8 cellular contexts compared by ENCODE assay signal in genomic region chr1:120232834-120233660, GRCh38. TPM values are rescaled to one million over a fixed set of nuclear protein-coding genes. Genes with fewer than 3 reads are reported as not detected.
DNase-seq lines count a peak whose midpoint lies in the region; ATAC-seq, FAIRE-seq and TF ChIP-seq lines count a peak whose summit lies in the region.
"Not testable (repeated sequence)": the region's sequence is repeated elsewhere in the genome, so short reads cannot be mapped to it uniquely, and the experiment has no call there.

No MANE protein-coding gene starts in this region.

- H3K27ac ChIP-seq in pancreas; aorta (ENCODE audit: low read depth in 1 of 2, low read length in 2 of 2): not testable (repeated sequence)

- H3K27me3 Mint-ChIP-seq in T-cell; activated naive CD8-positive, alpha-beta T cell treated with anti-CD3 and anti-CD28 coated beads, Interleukin-2, amount 10 ng/mL, durations not matched to agents 7 days and 5 days: not testable (repeated sequence)

- POLR2A ChIA-PET in T-cell (lab: Charles Lee); activated naive CD8-positive, alpha-beta T cell treated with anti-CD3 and anti-CD28 coated beads, Interleukin-2, amount 10 ng/mL, durations not matched to agents 7 days and 5 days (lab: Charles Lee): not testable (repeated sequence)

- H3K36me3 ChIP-seq in pancreas; aorta (ENCODE audit: control insufficient read depth in 1 of 2, insufficient read depth in 2 of 2, low read length in 1 of 2): not testable (repeated sequence)

- not testable (repeated sequence) for H3K9me3 ChIP-seq in pancreas; aorta (ENCODE audit: control insufficient read depth, low read length)

- H3K4me3 ChIP-seq in fibroblast of pulmonary artery (replicated peaks; ENCODE audit: low read depth, low read length), result peak overlapping the region; percentile 36
- H3K4me3 ChIP-seq in pancreas, result peak overlapping the region in 1 of 4 donors; percentile 14
- peak overlapping the region in 1 of 2 donors; percentile 20 for H3K4me3 ChIP-seq in aorta (ENCODE audit: low read length in 2 of 2)

- H3K27ac Mint-ChIP-seq in T-cell; activated naive CD8-positive, alpha-beta T cell treated with anti-CD3 and anti-CD28 coated beads, Interleukin-2, amount 10 ng/mL, durations not matched to agents 7 days and 5 days: not testable (repeated sequence)

- ATAC-seq in GM18868 (IDR thresholded peaks at IDR 0.05; ENCODE audit: unreplicated experiment) (peak; percentile 85), HG02759 (IDR thresholded peaks at IDR 0.05; ENCODE audit: unreplicated experiment) (peak; percentile 87), T-cell (replicated peaks in 1 of 4) (peak; percentile 98 to 100 (median 98)), left lobe of liver (peak; percentile 99), pancreas (peak; percentile 97 to 99 (median 99)), aorta (ENCODE audit: low FRiP score) (peak; percentile 98)
- peak; percentile 95 for ATAC-seq in activated naive CD8-positive, alpha-beta T cell treated with anti-CD3 and anti-CD28 coated beads, Interleukin-2, amount 10 ng/mL, durations not matched to agents 7 days and 5 days (ENCODE audit: low read depth)

- H3K27me3 ChIP-seq in pancreas; aorta (ENCODE audit: control insufficient read depth in 1 of 2, insufficient read depth in 2 of 2, low read length in 1 of 2): not testable (repeated sequence)

- intact Hi-C loops in pancreas (cut with DNase I); aorta (cut with DNase I): not testable (repeated sequence)

- not testable (repeated sequence) for H3K4me3 Mint-ChIP-seq in T-cell; activated naive CD8-positive, alpha-beta T cell treated with anti-CD3 and anti-CD28 coated beads, Interleukin-2, amount 10 ng/mL, durations not matched to agents 7 days and 5 days

- CTCF ChIA-PET in T-cell (lab: Charles Lee), result not testable (repeated sequence)

- H3K4me1 Mint-ChIP-seq in T-cell; activated naive CD8-positive, alpha-beta T cell treated with anti-CD3 and anti-CD28 coated beads, Interleukin-2, amount 10 ng/mL, durations not matched to agents 7 days and 5 days: not testable (repeated sequence)

- H3K36me3 Mint-ChIP-seq in T-cell; activated naive CD8-positive, alpha-beta T cell treated with anti-CD3 and anti-CD28 coated beads, Interleukin-2, amount 10 ng/mL, durations not matched to agents 7 days and 5 days: not testable (repeated sequence)

- 2% methylated on average over 19 of the region's 53 CpGs; no CpG with 5 or more reads in 1 of the 2 donors for WGBS in pancreas, 2 donors
- 1% methylated on average over 15 of the region's 53 CpGs; no CpG with 5 or more reads in 1 of the 2 donors for WGBS in aorta, 2 donors

- not testable (repeated sequence) for TF ChIP-seq CTCF in fibroblast of pulmonary artery (IDR thresholded peaks at IDR 0.05; ENCODE audit: low read length, missing control alignments); pancreas (IDR thresholded peaks at IDR 0.05)

- not testable (repeated sequence) for H3K4me1 ChIP-seq in pancreas; aorta (ENCODE audit: control insufficient read depth in 1 of 2, insufficient read depth in 2 of 2, low read length in 2 of 2)

- H3K9me3 Mint-ChIP-seq in T-cell; activated naive CD8-positive, alpha-beta T cell treated with anti-CD3 and anti-CD28 coated beads, Interleukin-2, amount 10 ng/mL, durations not matched to agents 7 days and 5 days: not testable (repeated sequence)

- DNase-seq in T-cell, result peak in 1 of 34 experiments; percentile 1
- peak; percentile 27 for DNase-seq in activated naive CD8-positive, alpha-beta T cell treated with anti-CD3 and anti-CD28 coated beads, Interleukin-2, amount 10 ng/mL, durations not matched to agents 7 days and 5 days
- DNase-seq in fibroblast of pulmonary artery (ENCODE audit: low read depth); left lobe of liver (ENCODE audit: low spot score); pancreas; aorta: not testable (repeated sequence)

- not testable (repeated sequence) for FAIRE-seq in pancreas (lab: Jason Lieb, UNC)

RNA-seq across cellular contexts. Expression of gene SEC22B, which starts 56.7 kb away (rescaled TPM):
- 10 to 100 TPM; 29.8 to 33.9 (median 31.2) TPM for total RNA-seq in T-cell
- 10 to 100 TPM; 29.4 to 32.0 TPM for total RNA-seq in activated naive CD8-positive, alpha-beta T cell treated with anti-CD3 and anti-CD28 coated beads, Interleukin-2, amount 10 ng/mL, durations not matched to agents 7 days and 5 days
- 18.5 TPM for total RNA-seq in left lobe of liver
- total RNA-seq in pancreas, result 10 to 100 TPM; 12.0 to 18.0 (median 15.2) TPM
- 10 to 100 TPM; 11.6 to 17.8 TPM for polyA plus RNA-seq in pancreas
- total RNA-seq in aorta, result 10 to 100 TPM; 34.2 to 39.7 TPM
- 10 to 100 TPM; 23.7 to 26.6 TPM for polyA plus RNA-seq in aorta
